19 cellular contexts compared by ENCODE assay signal in the genomic region with DNA sequence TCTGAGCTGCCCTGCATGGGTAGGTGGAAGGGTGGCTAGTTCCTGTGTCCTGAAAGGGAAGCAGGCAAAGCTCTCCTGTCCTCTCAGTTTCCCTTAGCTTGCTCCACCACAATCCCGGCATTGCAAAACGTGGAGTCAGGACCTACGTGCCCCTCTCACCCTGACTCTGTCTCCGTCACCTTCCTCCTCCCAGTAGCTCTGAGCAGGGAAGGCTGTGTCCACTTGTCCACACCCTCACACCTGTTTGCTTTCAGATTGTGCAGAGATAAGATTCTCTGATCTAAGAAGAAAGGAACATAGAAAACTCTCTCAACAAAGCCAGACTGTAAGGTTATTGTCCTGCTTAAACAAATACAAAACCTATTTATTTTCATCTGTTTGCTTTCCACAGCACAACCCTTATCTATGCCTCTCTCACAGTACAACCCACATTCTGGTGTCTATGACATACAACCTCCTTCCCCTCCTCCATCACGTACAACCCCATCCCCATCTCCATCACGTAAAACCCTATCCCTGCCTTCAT.
A peak's percentile ranks its signal among the peaks of the same experiment; 100 is the strongest.
DNase-seq lines count a peak whose midpoint lies in the region; ATAC-seq, FAIRE-seq and TF ChIP-seq lines count a peak whose summit lies in the region.
"Had no signal": no experiment of that assay in that cellular context is flagged by ENCODE, and none has a peak within 500 bp of the region (broad histone marks: within the 10 kb centered on the region; RNA-seq: fewer than 3 reads in every experiment).

No MANE protein-coding gene starts in this region.

- peak overlapping the region; percentile 83 for H3K27ac ChIP-seq in psoas muscle
- H3K27ac ChIP-seq: adrenal gland, breast epithelium, thyroid gland had no signal

- TF ChIP-seq CTCF in psoas muscle (IDR thresholded peaks at IDR 0.05): no peak

- intact Hi-C loops in psoas muscle (cut with DNase I): loop anchor here (5.0 kb wide), 2 partner anchors 32 to 77 kb away; a partner anchor contains a TSS

- H3K36me3 ChIP-seq in psoas muscle (ENCODE audit: insufficient read depth in 1 of 2, low read depth in 1 of 2): no peaks in the 10 kb centered on the region
- H3K36me3 ChIP-seq: adrenal gland, breast epithelium, thyroid gland had no signal

- WGBS in psoas muscle, 3 donors: 82 to 85% (median 85%) methylated on average over 6 of the region's 6 CpGs

- DNase-seq in GM18507 (ENCODE audit: extremely low spot score, insufficient read length, low read depth) (no peak), NCI-H146 treated with DMSO at 0.1 percent for 48 hours (lab: John Stamatoyannopoulos, UW; ENCODE audit: unreplicated experiment) (peak; percentile 74), left lobe of liver (ENCODE audit: low spot score) (no peak), psoas muscle (no peak), GM03348 (ENCODE audit: low spot score) (no peak), GM19238 (ENCODE audit: insufficient read length, low spot score) (no peak)
- DNase-seq: activated CD4-positive, alpha-beta T cell treated with anti-CD3 and anti-CD28 coated beads for 4 hours; activated effector memory CD4-positive, alpha-beta T cell treated with Interleukin-2 at 50 U/mL for 16 hours; adrenal gland; COR-L47; NCI-H1436; NCI-H2171; NCI-H69; Right ventricle myocardium superior; stimulated activated CD4-positive, alpha-beta T cell treated with anti-CD3 and anti-CD28 coated beads, Interleukin-1b, Interleukin-23, amount 100 ng/mL, for 48 hours; stimulated activated naive B cell treated with anti-CD40 and anti-IgM and Interleukin-4, amounts not matched to agents 10 μg/mL and 1 μg/mL and 100 μg/mL, for 72 hours; thyroid gland had no signal

- no peaks in the 10 kb centered on the region for H3K27me3 ChIP-seq in psoas muscle (ENCODE audit: insufficient read depth in 3 of 3, low read length in 2 of 3)
- H3K27me3 ChIP-seq: adrenal gland, breast epithelium, thyroid gland had no signal

- FAIRE-seq in GM18507 (lab: Jason Lieb, UNC): peak; percentile 54

- H3K4me3 ChIP-seq in psoas muscle: no peak overlapping the region
- H3K4me3 ChIP-seq: adrenal gland, breast epithelium, thyroid gland had no signal

- peak; percentile 69 for ATAC-seq in left lobe of liver
- no peak for ATAC-seq in psoas muscle
- no peak for ATAC-seq in HG02981 (IDR thresholded peaks at IDR 0.05; ENCODE audit: unreplicated experiment)
- ATAC-seq: stimulated activated naive B cell treated with anti-CD40 and anti-IgM and Interleukin-4, amounts not matched to agents 10 μg/mL and 1 μg/mL and 100 μg/mL, for 72 hours had no signal

- H3K9me3 ChIP-seq in psoas muscle: no peaks in the 10 kb centered on the region
- H3K9me3 ChIP-seq: adrenal gland, breast epithelium, thyroid gland had no signal

- peaks cover 34% of the 10 kb centered on the region for H3K4me1 ChIP-seq in psoas muscle
- H3K4me1 ChIP-seq: breast epithelium, thyroid gland had no signal
